8 cellular contexts compared by ENCODE assay signal in the genomic region with DNA sequence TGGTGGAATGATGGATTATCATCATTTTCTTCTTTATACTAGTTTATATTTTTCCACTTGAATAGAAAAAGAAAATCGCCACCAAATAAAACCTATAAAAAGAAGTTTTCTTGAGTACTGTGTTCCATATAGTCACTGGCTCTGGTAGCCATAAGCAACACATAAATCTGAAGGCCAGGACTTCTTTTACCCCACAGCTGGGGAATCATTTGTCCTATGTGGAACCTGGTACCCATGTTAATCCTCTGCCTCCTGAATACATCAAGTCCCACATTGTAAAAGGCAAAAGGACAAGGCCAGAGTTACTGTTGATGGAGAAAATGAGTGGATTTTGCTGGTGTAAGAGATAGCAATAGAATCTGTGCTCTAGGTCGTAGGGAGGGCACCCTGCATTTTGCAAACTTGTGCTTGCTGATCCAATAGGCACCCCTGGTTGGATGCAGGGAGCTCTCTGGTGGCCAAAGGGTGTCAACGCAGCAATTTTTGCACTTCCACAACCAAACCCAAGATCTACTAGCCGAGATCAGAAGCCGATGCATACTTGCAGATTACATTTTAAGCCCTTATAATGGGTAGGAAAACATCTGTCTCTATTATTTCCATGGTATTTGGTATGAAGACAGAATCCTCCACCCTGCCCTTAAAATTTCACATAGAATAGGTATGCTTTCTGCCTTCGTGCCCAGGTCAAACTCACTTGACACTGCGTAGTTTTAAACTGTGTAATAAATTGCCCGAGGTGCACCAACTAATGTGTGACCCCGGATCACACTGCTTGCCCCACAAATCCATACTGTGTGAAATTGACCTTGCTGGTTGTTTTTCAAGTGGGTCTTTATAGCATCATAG.
A peak's percentile ranks its signal among the peaks of the same experiment; 100 is the strongest.
DNase-seq lines count a peak whose midpoint lies in the region; ATAC-seq and TF ChIP-seq lines count a peak whose summit lies in the region.

No MANE protein-coding gene starts in this region.

- H3K4me3 ChIP-seq in AG04449 (ENCODE audit: low read depth, low read length) = peak overlapping the region; percentile 40

- H3K27me3 Mint-ChIP-seq in activated naive CD4-positive, alpha-beta T cell treated with anti-CD3 and anti-CD28 coated beads, Interleukin-2, amount 10 ng/mL, durations not matched to agents 7 days and 5 days = no peaks in the 10 kb centered on the region
- H3K27me3 Mint-ChIP-seq in glutamatergic neuron (ENCODE audit: unreplicated experiment) = peaks cover 1% of the 10 kb centered on the region

- CTCF ChIA-PET in AG04449 (lab: Yijun Ruan, JAX) = interaction anchor here (0.7 to 2.5 kb wide), 14 partner anchors 10 to 470 kb away, joined by 3 to 22 read pairs (median 4); no protein-coding TSS in a partner anchor
- CTCF ChIA-PET in activated naive CD4-positive, alpha-beta T cell treated with anti-CD3 and anti-CD28 coated beads, Interleukin-2, amount 10 ng/mL, durations not matched to agents 7 days and 5 days (lab: Charles Lee) = interaction anchor here (0.7 to 3.0 kb wide), 10 partner anchors 38 to 349 kb away, joined by 3 to 30 read pairs (median 4); no protein-coding TSS in a partner anchor

- TF ChIP-seq CTCF in AG04449 (IDR thresholded peaks at IDR 0.05; ENCODE audit: insufficient read depth, low read length, missing control alignments) = peak; percentile 73
- TF ChIP-seq CTCF in glutamatergic neuron (IDR thresholded peaks at IDR 0.05; ENCODE audit: partially characterized antibody, unreplicated experiment) = peak; percentile 69

- POLR2A ChIA-PET in AG04449 (lab: Yijun Ruan, JAX) = interaction anchor here (1.1 kb wide), 1 partner anchor 215 kb away, joined by 5 read pairs; no protein-coding TSS in a partner anchor

- no peak overlapping the region for H3K4me3 Mint-ChIP-seq in activated naive CD4-positive, alpha-beta T cell treated with anti-CD3 and anti-CD28 coated beads, Interleukin-2, amount 10 ng/mL, durations not matched to agents 7 days and 5 days
- no peak overlapping the region for H3K4me3 Mint-ChIP-seq in glutamatergic neuron (ENCODE audit: unreplicated experiment)

- DNase-seq in AG04449 (ENCODE audit: low read depth, low spot score) (no peak), NCI-H526 (lab: John Stamatoyannopoulos, UW) (peak; percentile 57 to 84), glutamatergic neuron (peak; percentile 56), pulmonary artery endothelial cell (ENCODE audit: low read depth, low spot score) (peak; percentile 26)
- DNase-seq in activated naive CD4-positive, alpha-beta T cell treated with anti-CD3 and anti-CD28 coated beads, Interleukin-2, amount 10 ng/mL, durations not matched to agents 7 days and 5 days = peak; percentile 41
- DNase-seq in effector CD8-positive, alpha-beta T cell (lab: John Stamatoyannopoulos, UW) = no peak

- H3K36me3 Mint-ChIP-seq in activated naive CD4-positive, alpha-beta T cell treated with anti-CD3 and anti-CD28 coated beads, Interleukin-2, amount 10 ng/mL, durations not matched to agents 7 days and 5 days = no peaks in the 10 kb centered on the region
- H3K36me3 Mint-ChIP-seq in glutamatergic neuron (ENCODE audit: unreplicated experiment) = no peaks in the 10 kb centered on the region

- H3K27ac Mint-ChIP-seq in activated naive CD4-positive, alpha-beta T cell treated with anti-CD3 and anti-CD28 coated beads, Interleukin-2, amount 10 ng/mL, durations not matched to agents 7 days and 5 days = no peak overlapping the region
- H3K27ac Mint-ChIP-seq in glutamatergic neuron (ENCODE audit: unreplicated experiment) = no peak overlapping the region

- peak; percentile 72 for ATAC-seq in GM18502 (IDR thresholded peaks at IDR 0.05; ENCODE audit: poor library complexity, unreplicated experiment)
- ATAC-seq in HG03280 (IDR thresholded peaks at IDR 0.05; ENCODE audit: unreplicated experiment) = peak; percentile 66

- peaks cover 15% of the 10 kb centered on the region for H3K4me1 Mint-ChIP-seq in activated naive CD4-positive, alpha-beta T cell treated with anti-CD3 and anti-CD28 coated beads, Interleukin-2, amount 10 ng/mL, durations not matched to agents 7 days and 5 days
- H3K4me1 Mint-ChIP-seq in glutamatergic neuron (ENCODE audit: low read depth, unreplicated experiment) = peaks cover 3% of the 10 kb centered on the region

- no peaks in the 10 kb centered on the region for H3K9me3 Mint-ChIP-seq in activated naive CD4-positive, alpha-beta T cell treated with anti-CD3 and anti-CD28 coated beads, Interleukin-2, amount 10 ng/mL, durations not matched to agents 7 days and 5 days
- no peaks in the 10 kb centered on the region for H3K9me3 Mint-ChIP-seq in glutamatergic neuron (ENCODE audit: unreplicated experiment)

Comparison
In these comparisons a context has a peak if more than half of its experiments do, and no peak if none do; other contexts are left out.
1. DNase-seq: peak in NCI-H526 (2 of 2), activated naive CD4-positive, alpha-beta T cell treated with anti-CD3 and anti-CD28 coated beads, Interleukin-2, amount 10 ng/mL, durations not matched to agents 7 days and 5 days (single experiment), glutamatergic neuron (single experiment) and pulmonary artery endothelial cell (single experiment); none in AG04449 (single experiment) and effector CD8-positive, alpha-beta T cell (single experiment).